Comparison of ENCODE assay signal across 23 cellular contexts in genomic region chr14:91169951-91170350, GRCh38. TPM values are rescaled to one million over a fixed set of nuclear protein-coding genes. Genes with fewer than 3 reads are reported as not detected.
DNase-seq lines count a peak whose midpoint lies in the region; ATAC-seq and TF ChIP-seq lines count a peak whose summit lies in the region.
"Had no signal": no experiment of that assay in that cellular context is flagged by ENCODE, and none has a peak within 500 bp of the region (broad histone marks: within the 10 kb centered on the region; RNA-seq: fewer than 3 reads in every experiment).

No MANE protein-coding gene starts in this region.

- no peaks in the 10 kb centered on the region for H3K79me1 ChIP-seq in mesenchymal stem cell (replicated peaks; ENCODE audit: low read length, poor library complexity, severe bottlenecking)

- no peak overlapping the region for H3K23ac ChIP-seq in mesenchymal stem cell (ENCODE audit: low read length in 2 of 2)

- H2BK5ac ChIP-seq in mesenchymal stem cell (ENCODE audit: low read depth, low read length, poor library complexity, severe bottlenecking), result no peak overlapping the region

- peak overlapping the region; percentile 63 for H3K27ac Mint-ChIP-seq in activated T-cell treated with anti-CD3 and anti-CD28 coated beads, Interleukin-2, amount 50 U/mL, for 24 hours
- no peak overlapping the region for H3K27ac Mint-ChIP-seq in stimulated activated memory B cell treated with anti-CD40 and anti-IgM and Interleukin-4, amounts not matched to agents 10 μg/mL and 1 μg/mL and 100 μg/mL, for 72 hours
- H3K27ac Mint-ChIP-seq: activated B cell treated with CpG ODN at 0.5 μM for 24 hours; activated naive CD8-positive, alpha-beta T cell treated with anti-CD3 and anti-CD28 coated beads, Interleukin-2, amount 10 ng/mL, durations not matched to agents 7 days and 5 days; H9 had no signal

- H3K4me3 Mint-ChIP-seq in activated T-cell treated with anti-CD3 and anti-CD28 coated beads, Interleukin-2, amount 50 U/mL, for 24 hours, result no peak overlapping the region
- H3K4me3 Mint-ChIP-seq in activated T-cell treated with anti-CD3 and anti-CD28 coated beads, Interleukin-2, amount 50 U/mL, for 4 hours, result no peak overlapping the region
- no peak overlapping the region for H3K4me3 Mint-ChIP-seq in stimulated activated memory B cell treated with anti-CD40 and anti-IgM and Interleukin-4, amounts not matched to agents 10 μg/mL and 1 μg/mL and 100 μg/mL, for 72 hours
- H3K4me3 Mint-ChIP-seq: activated B cell treated with CpG ODN at 0.5 μM for 24 hours; activated naive CD8-positive, alpha-beta T cell treated with anti-CD3 and anti-CD28 coated beads, Interleukin-2, amount 10 ng/mL, durations not matched to agents 7 days and 5 days; CD4-positive, CD25-positive, alpha-beta regulatory T cell; H9 had no signal

- H3K14ac ChIP-seq in mesenchymal stem cell (ENCODE audit: low read length in 2 of 2), result no peak overlapping the region

- H3K36me3 ChIP-seq in mesenchymal stem cell (ENCODE audit: control insufficient read depth in 1 of 2, insufficient read depth in 2 of 2, low read depth in 1 of 2, low read length in 2 of 2) (peaks cover 33 to 77% of the 10 kb centered on the region in 2 experiments), mucosa of descending colon (ENCODE audit: low read depth) (peaks cover 4% of the 10 kb centered on the region)

- no peaks in the 10 kb centered on the region for H3K27me3 Mint-ChIP-seq in activated T-cell treated with anti-CD3 and anti-CD28 coated beads, Interleukin-2, amount 50 U/mL, for 24 hours
- no peaks in the 10 kb centered on the region for H3K27me3 Mint-ChIP-seq in activated T-cell treated with anti-CD3 and anti-CD28 coated beads, Interleukin-2, amount 50 U/mL, for 4 hours (ENCODE audit: low read depth)
- no peaks in the 10 kb centered on the region for H3K27me3 Mint-ChIP-seq in stimulated activated memory B cell treated with anti-CD40 and anti-IgM and Interleukin-4, amounts not matched to agents 10 μg/mL and 1 μg/mL and 100 μg/mL, for 72 hours
- H3K27me3 Mint-ChIP-seq: activated B cell treated with CpG ODN at 0.5 μM for 24 hours; activated naive CD8-positive, alpha-beta T cell treated with anti-CD3 and anti-CD28 coated beads, Interleukin-2, amount 10 ng/mL, durations not matched to agents 7 days and 5 days; CD4-positive, CD25-positive, alpha-beta regulatory T cell had no signal

- no peaks in the 10 kb centered on the region for H3K9me3 Mint-ChIP-seq in activated T-cell treated with anti-CD3 and anti-CD28 coated beads, Interleukin-2, amount 50 U/mL, for 24 hours
- H3K9me3 Mint-ChIP-seq in activated T-cell treated with anti-CD3 and anti-CD28 coated beads, Interleukin-2, amount 50 U/mL, for 4 hours, result no peaks in the 10 kb centered on the region
- no peaks in the 10 kb centered on the region for H3K9me3 Mint-ChIP-seq in stimulated activated memory B cell treated with anti-CD40 and anti-IgM and Interleukin-4, amounts not matched to agents 10 μg/mL and 1 μg/mL and 100 μg/mL, for 72 hours
- H3K9me3 Mint-ChIP-seq: activated B cell treated with CpG ODN at 0.5 μM for 24 hours; activated naive CD8-positive, alpha-beta T cell treated with anti-CD3 and anti-CD28 coated beads, Interleukin-2, amount 10 ng/mL, durations not matched to agents 7 days and 5 days; CD4-positive, CD25-positive, alpha-beta regulatory T cell; H9 had no signal

- no peak overlapping the region for H2AFZ ChIP-seq in mesenchymal stem cell (ENCODE audit: low read depth, low read length)

- H3K9ac ChIP-seq in mesenchymal stem cell (ENCODE audit: low read length), result peak overlapping the region; percentile 18

- no peak overlapping the region for H2BK120ac ChIP-seq in mesenchymal stem cell (ENCODE audit: low read depth, low read length)

- no peak overlapping the region for H4K8ac ChIP-seq in mesenchymal stem cell (ENCODE audit: low read length)

- no peak overlapping the region for H3K4me3 ChIP-seq in mesenchymal stem cell (ENCODE audit: insufficient read depth in 1 of 2, low read depth in 1 of 2, low read length in 2 of 2)
- H3K4me3 ChIP-seq in mucosa of descending colon, result no peak overlapping the region
- H3K4me3 ChIP-seq: GM12878, SJSA1, skin epidermis had no signal

- H3K36me3 Mint-ChIP-seq in activated T-cell treated with anti-CD3 and anti-CD28 coated beads, Interleukin-2, amount 50 U/mL, for 24 hours (ENCODE audit: low read depth), result peaks cover 77% of the 10 kb centered on the region
- H3K36me3 Mint-ChIP-seq in activated T-cell treated with anti-CD3 and anti-CD28 coated beads, Interleukin-2, amount 50 U/mL, for 4 hours (ENCODE audit: insufficient read depth), result peaks cover 27% of the 10 kb centered on the region
- peaks cover 46% of the 10 kb centered on the region for H3K36me3 Mint-ChIP-seq in stimulated activated memory B cell treated with anti-CD40 and anti-IgM and Interleukin-4, amounts not matched to agents 10 μg/mL and 1 μg/mL and 100 μg/mL, for 72 hours

- no peak for TF ChIP-seq CTCF in mucosa of descending colon (IDR thresholded peaks at IDR 0.05)

- no peak overlapping the region for H2AK5ac ChIP-seq in mesenchymal stem cell (ENCODE audit: low read length, severe bottlenecking)

- no peak overlapping the region for H2BK15ac ChIP-seq in mesenchymal stem cell (ENCODE audit: low read depth, poor library complexity, severe bottlenecking)

- H3K18ac ChIP-seq in mesenchymal stem cell (ENCODE audit: low read depth in 1 of 2, low read length in 2 of 2), result no peak overlapping the region

- no peak overlapping the region for H3K4me2 ChIP-seq in mesenchymal stem cell (ENCODE audit: low read length, poor library complexity, severe bottlenecking)

- H3K27ac ChIP-seq in caudate nucleus (ENCODE audit: low read depth, low read length), result peak overlapping the region; percentile 60
- no peak overlapping the region for H3K27ac ChIP-seq in mesenchymal stem cell (ENCODE audit: low read length, poor library complexity, severe bottlenecking)
- peak overlapping the region; percentile 83 for H3K27ac ChIP-seq in temporal lobe (ENCODE audit: low read depth, low read length)
- H3K27ac ChIP-seq: SJSA1 had no signal

- H3K9me3 ChIP-seq in mesenchymal stem cell (ENCODE audit: control insufficient read depth, low read length) (no peaks in the 10 kb centered on the region), mucosa of descending colon (no peaks in the 10 kb centered on the region)
- H3K9me3 ChIP-seq: SJSA1 had no signal

- H3K27me3 ChIP-seq in mesenchymal stem cell (ENCODE audit: control insufficient read depth in 1 of 2, insufficient read depth in 1 of 2, low read length in 2 of 2), result no peaks in the 10 kb centered on the region
- H3K27me3 ChIP-seq: SJSA1 had no signal

- intact Hi-C loops in mucosa of descending colon (cut with DNase I, micrococcal nuclease), result loop anchor here (5.0 kb wide), 1 partner anchor 268 kb away; no protein-coding TSS in a partner anchor

- no peak for DNase-seq in activated T-cell treated with anti-CD3 and anti-CD28 coated beads, Interleukin-2, amount 50 U/mL, for 24 hours
- DNase-seq in activated T-cell treated with anti-CD3 and anti-CD28 coated beads, Interleukin-2, amount 50 U/mL, for 4 hours, result no peak
- DNase-seq in caudate nucleus (lab: John Stamatoyannopoulos, UW), result no peak
- no peak for DNase-seq in mesenchymal stem cell
- DNase-seq in mucosa of descending colon, result no peak
- no peak for DNase-seq in activated CD4-positive, alpha-beta T cell treated with anti-CD3 and anti-CD28 coated beads for 48 hours
- DNase-seq: 8988T; activated B cell treated with CpG ODN at 0.5 μM for 24 hours; activated CD4-positive, alpha-beta T cell treated with anti-CD3 and anti-CD28 coated beads, Interleukin-2, amount 50 U/mL, for 48 hours; activated naive CD8-positive, alpha-beta T cell treated with anti-CD3 and anti-CD28 coated beads, Interleukin-2, amount 10 ng/mL, durations not matched to agents 7 days and 5 days; CD4-positive, CD25-positive, alpha-beta regulatory T cell; EL; H9; NCI-H1417; NCI-H2029 treated with DMSO at 0.1 percent for 48 hours; NCI-H2227 treated with DMSO at 0.1 percent for 48 hours; NCI-H69; T-helper 1 cell had no signal

- H3K4ac ChIP-seq in mesenchymal stem cell (ENCODE audit: low read depth in 1 of 2, low read length in 2 of 2), result no peak overlapping the region

- H3K4me1 Mint-ChIP-seq in activated T-cell treated with anti-CD3 and anti-CD28 coated beads, Interleukin-2, amount 50 U/mL, for 24 hours (ENCODE audit: low read depth), result peaks cover 4% of the 10 kb centered on the region
- H3K4me1 Mint-ChIP-seq in activated T-cell treated with anti-CD3 and anti-CD28 coated beads, Interleukin-2, amount 50 U/mL, for 4 hours (ENCODE audit: low read depth), result peaks cover 4% of the 10 kb centered on the region
- peaks cover 7% of the 10 kb centered on the region for H3K4me1 Mint-ChIP-seq in stimulated activated memory B cell treated with anti-CD40 and anti-IgM and Interleukin-4, amounts not matched to agents 10 μg/mL and 1 μg/mL and 100 μg/mL, for 72 hours

- H3K4me1 ChIP-seq in mesenchymal stem cell (ENCODE audit: control insufficient read depth, insufficient read depth, low read depth, low read length), result peaks cover 5% of the 10 kb centered on the region
- H3K4me1 ChIP-seq in mucosa of descending colon (ENCODE audit: low read depth), result peaks cover 3% of the 10 kb centered on the region
- H3K4me1 ChIP-seq: SJSA1 had no signal

- 95% methylated on average over 8 of the region's 8 CpGs for WGBS in mesenchymal stem cell

- no peak overlapping the region for H4K91ac ChIP-seq in mesenchymal stem cell (ENCODE audit: low read length)

- H2BK12ac ChIP-seq in mesenchymal stem cell (ENCODE audit: low read length in 2 of 2), result no peak overlapping the region

- no peak for ATAC-seq in activated T-cell treated with anti-CD3 and anti-CD28 coated beads, Interleukin-2, amount 50 U/mL, for 4 hours
- no peak for ATAC-seq in stimulated activated memory B cell treated with anti-CD40 and anti-IgM and Interleukin-4, amounts not matched to agents 10 μg/mL and 1 μg/mL and 100 μg/mL, for 72 hours
- ATAC-seq in mucosa of descending colon, result no peak
- ATAC-seq: GM12878 had no signal

RNA-seq across cellular contexts. Expression of gene DGLUCY, which starts 56.1 kb away (rescaled TPM):
- total RNA-seq in activated T-cell treated with anti-CD3 and anti-CD28 coated beads, Interleukin-2, amount 50 U/mL, for 4 hours, result 10 to 100 TPM; 25.1 to 29.0 (median 26.7) TPM
- 22.1 TPM for polyA plus RNA-seq in mesenchymal stem cell (2013, experiment 1 of 2)
- 20.8 TPM for polyA plus RNA-seq in mesenchymal stem cell (2013, experiment 2 of 2)
- total RNA-seq in temporal lobe (18.7 TPM), mucosa of descending colon (100 to 1,000 TPM in 2 of 3 donors, 10 to 100 TPM in 1; 94.0 to 149 (median 114) TPM)
